12 cellular contexts compared by ENCODE assay signal in genomic region chr13:66405908-66406802, GRCh38.
DNase-seq lines count a peak whose midpoint lies in the region; ATAC-seq, FAIRE-seq and TF ChIP-seq lines count a peak whose summit lies in the region.
"Had no signal": no experiment of that assay in that cellular context is flagged by ENCODE, and none has a peak within 500 bp of the region (broad histone marks: within the 10 kb centered on the region; RNA-seq: fewer than 3 reads in every experiment).

No MANE protein-coding gene starts in this region.

- FAIRE-seq in HepG2 (lab: Jason Lieb, UNC) = no peak

- TF ChIP-seq CTCF in foreskin keratinocyte (conservative IDR thresholded peaks at IDR 0.05) = no peak
- TF ChIP-seq CTCF in smooth muscle cell (IDR thresholded peaks at IDR 0.05; ENCODE audit: borderline replicate concordance, insufficient read depth, poor library complexity, severe bottlenecking) = no peak
- TF ChIP-seq CTCF in heart right ventricle (IDR thresholded peaks at IDR 0.05) = no peak
- no peak for TF ChIP-seq CTCF in HepG2 (CRISPR knock-in tag; IDR thresholded peaks at IDR 0.05)

- WGBS in smooth muscle cell (ENCODE audit: low lambda C conversion rate) = 51% methylated on average over 6 of the region's 6 CpGs
- 68 to 75% methylated on average over 6 of the region's 6 CpGs for WGBS in heart right ventricle, 2 donors
- WGBS in HepG2 (ENCODE audit: low lambda C conversion rate) = 10% methylated on average over 6 of the region's 6 CpGs

- H2AFZ ChIP-seq in smooth muscle cell (ENCODE audit: low read depth) = no peak overlapping the region
- no peak overlapping the region for H2AFZ ChIP-seq in HepG2 (ENCODE audit: low read length)

- H3F3A ChIP-seq in smooth muscle cell (ENCODE audit: low read depth) = no peaks in the 10 kb centered on the region

- H3K9me3 ChIP-seq in smooth muscle cell (replicated peaks; ENCODE audit: low read depth) = no peaks in the 10 kb centered on the region
- no peaks in the 10 kb centered on the region for H3K9me3 ChIP-seq in heart right ventricle
- no peaks in the 10 kb centered on the region for H3K9me3 ChIP-seq in HepG2 (ENCODE audit: low read length)
- H3K9me3 ChIP-seq: mucosa of descending colon had no signal

- no peak overlapping the region for H3K27ac ChIP-seq in foreskin keratinocyte
- H3K27ac ChIP-seq in smooth muscle cell (ENCODE audit: low read depth) = no peak overlapping the region
- H3K27ac ChIP-seq in heart right ventricle = no peak overlapping the region
- no peak overlapping the region for H3K27ac ChIP-seq in HepG2 (ENCODE audit: extremely low read length, insufficient read depth, low read length)

- H4K20me1 ChIP-seq in smooth muscle cell (ENCODE audit: low read depth) (no peaks in the 10 kb centered on the region), HepG2 (ENCODE audit: insufficient read depth, low read length) (no peaks in the 10 kb centered on the region)

- POLR2A ChIA-PET in HEK293T (lab: Yijun Ruan, JAX) = no interaction called here
- POLR2A ChIA-PET in HepG2 (lab: Yijun Ruan, JAX) = no interaction called here

- H3K36me3 ChIP-seq in smooth muscle cell (ENCODE audit: low read depth) (no peaks in the 10 kb centered on the region), heart right ventricle (no peaks in the 10 kb centered on the region), HepG2 (replicated peaks in 1 of 2; ENCODE audit: control insufficient read depth in 1 of 2, insufficient read depth in 2 of 2, low read length in 2 of 2) (no peaks in the 10 kb centered on the region)

- ATAC-seq in foreskin keratinocyte (peak; percentile 78), heart right ventricle (no peak), HepG2 (no peak)
- ATAC-seq: activated T-helper 17 cell treated with anti-CD3 and anti-CD28 coated beads, Interleukin-2, amount 50 U/mL, for 72 hours; mucosa of descending colon had no signal

- BruUV-seq in HepG2 (replicated peaks; lab: Mats Ljungman, UMichigan) = no TSS peak

- peaks cover 10% of the 10 kb centered on the region for H3K4me1 ChIP-seq in foreskin keratinocyte
- peaks cover 17% of the 10 kb centered on the region for H3K4me1 ChIP-seq in smooth muscle cell (ENCODE audit: low read depth)
- H3K4me1 ChIP-seq in heart right ventricle = peaks cover 0 to 9% (median 0%) of the 10 kb centered on the region in 9 donors
- no peaks in the 10 kb centered on the region for H3K4me1 ChIP-seq in HepG2 (ENCODE audit: insufficient read depth, low read length)

- TF ChIP-seq RAD21 in HepG2 (CRISPR knock-in tag; IDR thresholded peaks at IDR 0.05) = no peak

- DNase-seq in HEK293T (ENCODE audit: extremely low spot score) (no peak), T1000 (lab: John Stamatoyannopoulos, UW) (peak; percentile 1), foreskin keratinocyte (peak; percentile 77 to 87), smooth muscle cell (lab: John Stamatoyannopoulos, UW; ENCODE audit: unreplicated experiment) (no peak), heart right ventricle (no peak), HepG2 (ENCODE audit: low spot score) (no peak), ureter (ENCODE audit: low spot score) (no peak)
- DNase-seq: activated CD4-positive, CD25-positive, alpha-beta regulatory T cell; DMS79 treated with DMSO at 0.1 percent for 48 hours; mucosa of descending colon; SIG-M5 had no signal

- TF ChIP-seq EP300 in HepG2 (IDR thresholded peaks at IDR 0.05; ENCODE audit: low read depth in 2 of 2, low read length in 2 of 2) (no peak), HepG2 (CRISPR knock-in tag; IDR thresholded peaks at IDR 0.05; ENCODE audit: borderline replicate concordance) (no peak)

- no peak overlapping the region for H3K9ac ChIP-seq in smooth muscle cell (ENCODE audit: low read depth)
- no peak overlapping the region for H3K9ac ChIP-seq in HepG2 (ENCODE audit: insufficient read depth, low read depth, low read length)

- TF ChIP-seq POLR2A in HepG2 (IDR thresholded peaks at IDR 0.05; ENCODE audit: insufficient read depth in 1 of 2, low read depth in 2 of 2, low read length in 2 of 2) = no peak

- H3K4me2 ChIP-seq in smooth muscle cell (peak overlapping the region; percentile 45), HepG2 (ENCODE audit: low read depth, low read length) (no peak overlapping the region)

- CTCF ChIA-PET in HEK293T (lab: Yijun Ruan, JAX) = interaction anchor here (0.5 to 0.6 kb wide), 2 partner anchors 365 to 582 kb away, joined by 3 read pairs; no protein-coding TSS in a partner anchor
- CTCF ChIA-PET in HepG2 (lab: Yijun Ruan, JAX; ENCODE audit: low intra/inter-chr PET ratio, low total read pairs) = no interaction called here

- in situ Hi-C loops in HepG2 (cut with HindIII; ENCODE audit: extremely low pct_ligation_motif_present, low pct_unique_long_range_greater_than_20kb) = no loop called here

- H3K79me2 ChIP-seq in smooth muscle cell (ENCODE audit: low read depth) (no peaks in the 10 kb centered on the region), HepG2 (ENCODE audit: insufficient read depth, low read length) (no peaks in the 10 kb centered on the region)

- no peak overlapping the region for H3K4me3 ChIP-seq in smooth muscle cell
- H3K4me3 ChIP-seq in heart right ventricle = no peak overlapping the region
- no peak overlapping the region for H3K4me3 ChIP-seq in HepG2 (replicated peaks in 1 of 3; ENCODE audit: insufficient read depth in 1 of 3, low read depth in 2 of 3, low read length in 3 of 3)
- H3K4me3 ChIP-seq: mucosa of descending colon had no signal

- H3K27me3 ChIP-seq in foreskin keratinocyte (no peaks in the 10 kb centered on the region), smooth muscle cell (ENCODE audit: low read depth) (no peaks in the 10 kb centered on the region), heart right ventricle (no peaks in the 10 kb centered on the region), HepG2 (ENCODE audit: control insufficient read depth in 1 of 2, insufficient read depth in 2 of 2, low read length in 2 of 2) (no peaks in the 10 kb centered on the region)

- intact Hi-C loops in heart right ventricle (cut with DNase I) = no loop called here
- intact Hi-C loops in HepG2 (cut with micrococcal nuclease; ENCODE audit: unreplicated experiment) = no loop called here

TF ChIP-seq in HEK293T, 16 proteins besides CTCF, POLR2A, EP300 and RAD21:
- TF ChIP-seq SUZ12 (IDR thresholded peaks at IDR 0.05) (no peak), ZNF384 (IDR thresholded peaks at IDR 0.05) (no peak), SP1 (IDR thresholded peaks at IDR 0.05) (no peak), CTBP1 (IDR thresholded peaks at IDR 0.05; ENCODE audit: borderline replicate concordance) (no peak), NFRKB (IDR thresholded peaks at IDR 0.05) (no peak), PKNOX1 (IDR thresholded peaks at IDR 0.05) (0 out of 2 replicates have a peak, but pooled peaks have one; percentile 1), TARDBP (IDR thresholded peaks at IDR 0.05) (no peak), ARNT (IDR thresholded peaks at IDR 0.05) (no peak)

TF ChIP-seq in HepG2, 621 proteins besides CTCF, POLR2A, EP300 and RAD21:
- TF ChIP-seq CHD2 (IDR thresholded peaks at IDR 0.05; ENCODE audit: low read depth, low read length) (no peak), MAFF (IDR thresholded peaks at IDR 0.05; ENCODE audit: low read depth, low read length) (no peak), AKAP8 (CRISPR knock-in tag; IDR thresholded peaks at IDR 0.05) (no peak), PHF20 (CRISPR knock-in tag; IDR thresholded peaks at IDR 0.05) (no peak), U2AF1 (optimal IDR thresholded peaks at IDR 0.05; ENCODE audit: low read depth, low read length) (no peak), STAG1 (CRISPR knock-in tag; IDR thresholded peaks at IDR 0.05) (no peak), JUN (CRISPR knock-in tag; IDR thresholded peaks at IDR 0.05) (no peak), PHF21A (CRISPR knock-in tag; IDR thresholded peaks at IDR 0.05) (no peak), ZBTB44 (CRISPR knock-in tag; IDR thresholded peaks at IDR 0.05) (no peak), HOXA7 (CRISPR knock-in tag; IDR thresholded peaks at IDR 0.05) (no peak), ZKSCAN5 (CRISPR knock-in tag; IDR thresholded peaks at IDR 0.05) (no peak), SALL2 (CRISPR knock-in tag; IDR thresholded peaks at IDR 0.05) (no peak), TFAP4 (IDR thresholded peaks at IDR 0.05; ENCODE audit: borderline replicate concordance, low read depth) (no peak), TIGD3 (CRISPR knock-in tag; IDR thresholded peaks at IDR 0.05; ENCODE audit: borderline replicate concordance) (no peak), CENPX (CRISPR knock-in tag; IDR thresholded peaks at IDR 0.05) (no peak), ZNF33A (CRISPR knock-in tag; IDR thresholded peaks at IDR 0.05; ENCODE audit: borderline replicate concordance) (no peak), SPEN (CRISPR knock-in tag; IDR thresholded peaks at IDR 0.05; ENCODE audit: low read depth) (no peak)

Comparison
In these comparisons a context has a peak if more than half of its experiments do, and no peak if none do; other contexts are left out.
1. DNase-seq: peak in T1000 (single experiment) and foreskin keratinocyte (2 of 2); none in HEK293T (single experiment), smooth muscle cell (single experiment), heart right ventricle (0 of 2), HepG2 (single experiment) and ureter (single experiment).